ENCODE assay signal across 30 cellular contexts in the genomic region with DNA sequence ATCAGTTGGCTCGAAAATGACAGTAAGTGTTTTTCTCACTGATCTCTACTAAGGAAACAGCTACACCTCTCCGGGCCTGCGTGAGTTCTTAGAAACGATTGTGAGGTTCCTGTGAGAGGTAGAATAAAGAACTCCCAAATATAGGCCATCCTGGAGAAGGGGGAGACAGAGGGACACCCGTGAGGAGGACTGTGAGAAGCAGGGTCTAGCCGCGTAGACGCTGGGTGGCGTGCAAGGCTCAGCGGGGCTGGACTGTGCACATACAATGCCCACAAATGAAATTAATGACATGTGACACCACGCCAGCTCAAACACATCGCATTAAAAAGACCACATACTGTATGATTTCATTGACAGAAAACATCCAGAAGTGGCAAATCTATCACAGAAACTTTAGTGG.
"Had no signal": no experiment of that assay in that cellular context is flagged by ENCODE, and none has a peak within 500 bp of the region (broad histone marks: within the 10 kb centered on the region; RNA-seq: fewer than 3 reads in every experiment).

No MANE protein-coding gene starts in this region.

- H3K4me3 ChIP-seq: PC-9 had no signal

- H3K27ac Mint-ChIP-seq: activated CD4-positive, alpha-beta T cell treated with anti-CD3 and anti-CD28 coated beads for 36 hours; activated CD4-positive, alpha-beta T cell treated with anti-CD3 and anti-CD28 coated beads, Interleukin-2, amount 10 ng/mL, durations not matched to agents 7 days and 5 days; activated CD8-positive, alpha-beta T cell treated with anti-CD3 and anti-CD28 coated beads, Interleukin-2, amount 10 ng/mL, durations not matched to agents 7 days and 5 days; activated naive CD4-positive, alpha-beta T cell treated with anti-CD3 and anti-CD28 coated beads for 36 hours; activated naive CD8-positive, alpha-beta T cell; activated naive CD8-positive, alpha-beta T cell treated with anti-CD3 and anti-CD28 coated beads, Interleukin-2, amount 50 U/mL, for 24 hours; activated T-cell treated with anti-CD3 and anti-CD28 coated beads, Interleukin-2, amount 50 U/mL, for 24 hours; activated T-helper 1 cell treated with anti-CD3 and anti-CD28 coated beads, Interleukin-12 subunit alpha, Interleukin-12 subunit beta, Interleukin-2, Interleukin-4 antibody, amounts not matched to agents 30 ng/mL and 10 ng/mL and 1 ng/mL, durations not matched to agents 14 hours and 24 hours and 36 hours; WTC11 had no signal

- H3K36me3 Mint-ChIP-seq: activated naive CD8-positive, alpha-beta T cell; brain had no signal

- ATAC-seq: activated CD4-positive, alpha-beta T cell treated with anti-CD3 and anti-CD28 coated beads for 36 hours; activated CD4-positive, CD25-positive, alpha-beta regulatory T cell treated with anti-CD3 and anti-CD28 coated beads, Interleukin-2, amount 50 U/mL, for 24 hours; activated CD8-positive, alpha-beta T cell treated with anti-CD3 and anti-CD28 coated beads, Interleukin-2, amount 10 ng/mL, durations not matched to agents 7 days and 5 days; activated naive CD8-positive, alpha-beta T cell treated with anti-CD3 and anti-CD28 coated beads, Interleukin-2, amount 50 U/mL, for 24 hours; Right ventricle myocardium inferior; WTC11 had no signal

- H3K27ac ChIP-seq: KMS-11, PC-9, RWPE1 had no signal

- DNase-seq: activated CD4-positive, alpha-beta T cell treated with anti-CD3 and anti-CD28 coated beads for 36 hours; activated CD4-positive, alpha-beta T cell treated with anti-CD3 and anti-CD28 coated beads, Interleukin-2, amount 10 ng/mL, durations not matched to agents 7 days and 5 days; activated CD4-positive, alpha-beta T cell treated with anti-CD3 and anti-CD28 coated beads, Interleukin-2, amount 50 U/mL, for 48 hours; activated CD8-positive, alpha-beta T cell treated with anti-CD3 and anti-CD28 coated beads, Interleukin-2, amount 10 ng/mL, durations not matched to agents 7 days and 5 days; activated gamma-delta T cell treated with Interleukin-2 at 50 U/mL for 16 hours; activated naive CD4-positive, alpha-beta T cell treated with anti-CD3 and anti-CD28 coated beads for 36 hours; activated naive CD8-positive, alpha-beta T cell treated with anti-CD3 and anti-CD28 coated beads, Interleukin-2, amount 50 U/mL, for 24 hours; activated T-cell treated with anti-CD3 and anti-CD28 coated beads, Interleukin-2, amount 50 U/mL, for 24 hours; anterior cingulate cortex; caudate nucleus; cerebellar nuclear complex; NCI-H1105 treated with DMSO at 0.1 percent for 48 hours; NCI-H1436; NCI-H1694; NCI-H2081; NCI-H226; NCI-H446 treated with DMSO at 0.1 percent for 48 hours; NCI-H526; PC-9; SIG-M5; SW 1271; T1000 had no signal

- H3K4me3 Mint-ChIP-seq: activated CD4-positive, alpha-beta T cell treated with anti-CD3 and anti-CD28 coated beads for 36 hours; activated CD4-positive, alpha-beta T cell treated with anti-CD3 and anti-CD28 coated beads, Interleukin-2, amount 10 ng/mL, durations not matched to agents 7 days and 5 days; activated CD8-positive, alpha-beta T cell treated with anti-CD3 and anti-CD28 coated beads, Interleukin-2, amount 10 ng/mL, durations not matched to agents 7 days and 5 days; activated naive CD4-positive, alpha-beta T cell treated with anti-CD3 and anti-CD28 coated beads for 36 hours; activated naive CD8-positive, alpha-beta T cell; activated naive CD8-positive, alpha-beta T cell treated with anti-CD3 and anti-CD28 coated beads, Interleukin-2, amount 50 U/mL, for 24 hours; activated T-cell treated with anti-CD3 and anti-CD28 coated beads, Interleukin-2, amount 50 U/mL, for 24 hours; activated T-helper 1 cell treated with anti-CD3 and anti-CD28 coated beads, Interleukin-12 subunit alpha, Interleukin-12 subunit beta, Interleukin-2, Interleukin-4 antibody, amounts not matched to agents 30 ng/mL and 10 ng/mL and 1 ng/mL, durations not matched to agents 14 hours and 24 hours and 36 hours; brain; WTC11 had no signal

- H3K4me1 Mint-ChIP-seq: activated CD4-positive, alpha-beta T cell treated with anti-CD3 and anti-CD28 coated beads for 36 hours; activated CD4-positive, alpha-beta T cell treated with anti-CD3 and anti-CD28 coated beads, Interleukin-2, amount 10 ng/mL, durations not matched to agents 7 days and 5 days; activated naive CD8-positive, alpha-beta T cell treated with anti-CD3 and anti-CD28 coated beads, Interleukin-2, amount 50 U/mL, for 24 hours; WTC11 had no signal

- H3K27me3 Mint-ChIP-seq: activated CD4-positive, alpha-beta T cell treated with anti-CD3 and anti-CD28 coated beads for 36 hours; activated CD4-positive, alpha-beta T cell treated with anti-CD3 and anti-CD28 coated beads, Interleukin-2, amount 10 ng/mL, durations not matched to agents 7 days and 5 days; activated naive CD8-positive, alpha-beta T cell; activated naive CD8-positive, alpha-beta T cell treated with anti-CD3 and anti-CD28 coated beads, Interleukin-2, amount 50 U/mL, for 24 hours; activated T-cell treated with anti-CD3 and anti-CD28 coated beads, Interleukin-2, amount 50 U/mL, for 24 hours had no signal
